In genomic region chr19:30310806-30311121, GRCh38 we compare ENCODE assay signal across 23 cellular contexts.
"Had no signal": no experiment of that assay in that cellular context is flagged by ENCODE, and none has a peak within 500 bp of the region (broad histone marks: within the 10 kb centered on the region; RNA-seq: fewer than 3 reads in every experiment).

No MANE protein-coding gene starts in this region.

- ATAC-seq: activated CD4-positive, CD25-positive, alpha-beta regulatory T cell treated with anti-CD3 and anti-CD28 coated beads, Interleukin-2, amount 50 U/mL, for 24 hours; activated CD8-positive, alpha-beta memory T cell treated with anti-CD3 and anti-CD28 coated beads, Interleukin-2, amount 10 ng/mL, durations not matched to agents 7 days and 5 days; activated CD8-positive, alpha-beta T cell treated with anti-CD3 and anti-CD28 coated beads, Interleukin-2, amount 10 ng/mL, durations not matched to agents 7 days and 5 days; activated naive CD4-positive, alpha-beta T cell treated with anti-CD3 and anti-CD28 coated beads, Interleukin-2, amount 50 U/mL, for 72 hours; activated naive CD8-positive, alpha-beta T cell treated with anti-CD3 and anti-CD28 coated beads, Interleukin-2, amount 50 U/mL, for 24 hours; K562; PC-3 had no signal

- H3K9me3 Mint-ChIP-seq: activated naive CD8-positive, alpha-beta T cell treated with anti-CD3 and anti-CD28 coated beads, Interleukin-2, amount 50 U/mL, for 24 hours had no signal

- H3K27ac Mint-ChIP-seq: activated CD8-positive, alpha-beta memory T cell treated with anti-CD3 and anti-CD28 coated beads, Interleukin-2, amount 10 ng/mL, durations not matched to agents 7 days and 5 days; activated CD8-positive, alpha-beta T cell treated with anti-CD3 and anti-CD28 coated beads, Interleukin-2, amount 10 ng/mL, durations not matched to agents 7 days and 5 days; activated naive CD4-positive, alpha-beta T cell treated with anti-CD3 and anti-CD28 coated beads, Interleukin-2, amount 50 U/mL, for 72 hours; activated naive CD8-positive, alpha-beta T cell treated with anti-CD3 and anti-CD28 coated beads, Interleukin-2, amount 50 U/mL, for 24 hours; activated T-cell treated with anti-CD3 and anti-CD28 coated beads, Interleukin-2, amount 50 U/mL, for 24 hours; activated T-helper 1 cell treated with anti-CD3 and anti-CD28 coated beads, Interleukin-12 subunit alpha, Interleukin-12 subunit beta, Interleukin-2, Interleukin-4 antibody, amounts not matched to agents 30 ng/mL and 10 ng/mL and 1 ng/mL, durations not matched to agents 14 hours and 24 hours and 36 hours; T-helper 1 cell treated with Interleukin-12 subunit alpha and Interleukin-12 subunit beta and Interleukin-4 antibody, amounts not matched to agents 30 μg/mL and 1 μg/mL, for 36 hours had no signal

- H3K27me3 Mint-ChIP-seq: activated CD8-positive, alpha-beta memory T cell treated with anti-CD3 and anti-CD28 coated beads, Interleukin-2, amount 10 ng/mL, durations not matched to agents 7 days and 5 days; activated naive CD8-positive, alpha-beta T cell treated with anti-CD3 and anti-CD28 coated beads, Interleukin-2, amount 50 U/mL, for 24 hours; activated T-cell treated with anti-CD3 and anti-CD28 coated beads, Interleukin-2, amount 50 U/mL, for 24 hours had no signal

- H3K36me3 Mint-ChIP-seq: activated CD8-positive, alpha-beta memory T cell treated with anti-CD3 and anti-CD28 coated beads, Interleukin-2, amount 10 ng/mL, durations not matched to agents 7 days and 5 days; activated naive CD4-positive, alpha-beta T cell treated with anti-CD3 and anti-CD28 coated beads, Interleukin-2, amount 50 U/mL, for 72 hours had no signal

- H3K4me3 Mint-ChIP-seq: activated CD8-positive, alpha-beta memory T cell treated with anti-CD3 and anti-CD28 coated beads, Interleukin-2, amount 10 ng/mL, durations not matched to agents 7 days and 5 days; activated CD8-positive, alpha-beta T cell treated with anti-CD3 and anti-CD28 coated beads, Interleukin-2, amount 10 ng/mL, durations not matched to agents 7 days and 5 days; activated naive CD8-positive, alpha-beta T cell treated with anti-CD3 and anti-CD28 coated beads, Interleukin-2, amount 50 U/mL, for 24 hours; activated T-cell treated with anti-CD3 and anti-CD28 coated beads, Interleukin-2, amount 50 U/mL, for 24 hours; activated T-helper 1 cell treated with anti-CD3 and anti-CD28 coated beads, Interleukin-12 subunit alpha, Interleukin-12 subunit beta, Interleukin-2, Interleukin-4 antibody, amounts not matched to agents 30 ng/mL and 10 ng/mL and 1 ng/mL, durations not matched to agents 14 hours and 24 hours and 36 hours; T-helper 1 cell treated with Interleukin-12 subunit alpha and Interleukin-12 subunit beta and Interleukin-4 antibody, amounts not matched to agents 30 μg/mL and 1 μg/mL, for 36 hours had no signal

- H3K4me3 ChIP-seq: K562 had no signal

- DNase-seq: activated CD4-positive, alpha-beta T cell treated with anti-CD3 and anti-CD28 coated beads for 4 hours; activated CD8-positive, alpha-beta memory T cell treated with anti-CD3 and anti-CD28 coated beads, Interleukin-2, amount 10 ng/mL, durations not matched to agents 7 days and 5 days; activated CD8-positive, alpha-beta T cell treated with anti-CD3 and anti-CD28 coated beads, Interleukin-2, amount 10 ng/mL, durations not matched to agents 7 days and 5 days; activated effector memory CD4-positive, alpha-beta T cell treated with Interleukin-2 at 50 U/mL for 16 hours; activated naive CD4-positive, alpha-beta T cell treated with Interleukin-2 at 50 U/mL for 16 hours; activated naive CD8-positive, alpha-beta T cell treated with anti-CD3 and anti-CD28 coated beads, Interleukin-2, amount 50 U/mL, for 24 hours; activated T-cell treated with anti-CD3 and anti-CD28 coated beads, Interleukin-2, amount 50 U/mL, for 24 hours; amniotic stem cell; Kasumi-1; NCI-H1105 treated with DMSO at 0.1 percent for 48 hours; NCI-H1930; NCI-H345; NCI-H510A; NCI-H526 treated with DMSO at 0.1 percent for 48 hours; NCI-H82; NK-92 treated with Interleukin-12 subunit alpha and Interleukin-12 subunit beta, amount 100 ng/mL, for 24 hours; PC-3; SHP77 treated with DMSO at 0.1 percent for 48 hours had no signal

- H3K4me1 Mint-ChIP-seq: activated CD8-positive, alpha-beta memory T cell treated with anti-CD3 and anti-CD28 coated beads, Interleukin-2, amount 10 ng/mL, durations not matched to agents 7 days and 5 days; activated naive CD8-positive, alpha-beta T cell treated with anti-CD3 and anti-CD28 coated beads, Interleukin-2, amount 50 U/mL, for 24 hours had no signal
